Comparison of ENCODE assay signal across 16 cellular contexts in genomic region chr1:225691861-225692516, GRCh38. TPM values are rescaled to one million over a fixed set of nuclear protein-coding genes. Genes with fewer than 3 reads are reported as not detected.
A peak's percentile ranks its signal among the peaks of the same experiment; 100 is the strongest.
DNase-seq lines count a peak whose midpoint lies in the region; ATAC-seq and TF ChIP-seq lines count a peak whose summit lies in the region.
"Had no signal": no experiment of that assay in that cellular context is flagged by ENCODE, and none has a peak within 500 bp of the region (broad histone marks: within the 10 kb centered on the region; RNA-seq: fewer than 3 reads in every experiment).

No MANE protein-coding gene starts in this region.

- no peaks in the 10 kb centered on the region for H3K4me1 ChIP-seq in GM23338 (ENCODE audit: insufficient read depth)
- H3K4me1 ChIP-seq in ascending aorta = peaks cover 16 to 56% of the 10 kb centered on the region in 2 donors
- peaks cover 28% of the 10 kb centered on the region for H3K4me1 ChIP-seq in hepatocyte (ENCODE audit: insufficient read depth)
- H3K4me1 ChIP-seq in tibial artery = peaks cover 0 to 68% (median 49%) of the 10 kb centered on the region in 4 donors

- DNase-seq in GM23338 (ENCODE audit: low spot score) (no peak), ascending aorta (ENCODE audit: low spot score in 2 of 2) (peak in 1 of 2 donors; percentile 50), hepatocyte (ENCODE audit: low spot score) (no peak), tibial artery (peak in 1 of 2 donors; percentile 24), NK-92 (lab: John Stamatoyannopoulos, UW; ENCODE audit: unreplicated experiment) (no peak)
- DNase-seq in activated CD4-positive, alpha-beta memory T cell treated with anti-CD3 and anti-CD28 coated beads, Interleukin-2, amount 10 ng/mL, durations not matched to agents 7 days and 5 days = no peak
- DNase-seq: activated CD4-positive, alpha-beta T cell treated with anti-CD3 and anti-CD28 coated beads, Interleukin-2, amount 50 U/mL, for 48 hours; activated gamma-delta T cell treated with Interleukin-2 at 50 U/mL for 16 hours; DND-41 had no signal

- no peak for TF ChIP-seq CTCF in GM23338 (conservative IDR thresholded peaks at IDR 0.05; ENCODE audit: low read depth in 2 of 2)
- TF ChIP-seq CTCF in ascending aorta (IDR thresholded peaks at IDR 0.05) = no peak
- no peak for TF ChIP-seq CTCF in hepatocyte (IDR thresholded peaks at IDR 0.05; ENCODE audit: poor library complexity)
- no peak for TF ChIP-seq CTCF in tibial artery (IDR thresholded peaks at IDR 0.05)

- H4K20me1 ChIP-seq in GM23338 (replicated peaks; ENCODE audit: insufficient read depth) = no peaks in the 10 kb centered on the region
- no peaks in the 10 kb centered on the region for H4K20me1 ChIP-seq in hepatocyte (ENCODE audit: insufficient read depth, poor library complexity, severe bottlenecking)

- ATAC-seq in GM23338 (no peak), GM19035 (IDR thresholded peaks at IDR 0.05; ENCODE audit: unreplicated experiment) (no peak)
- ATAC-seq: gastroesophageal sphincter, PC-3 had no signal

- no peak overlapping the region for H3K4me3 ChIP-seq in GM23338
- no peak overlapping the region for H3K4me3 ChIP-seq in ascending aorta
- H3K4me3 ChIP-seq in hepatocyte = no peak overlapping the region
- H3K4me3 ChIP-seq in tibial artery = no peak overlapping the region
- H3K4me3 ChIP-seq: gastroesophageal sphincter had no signal

- H3K27me3 Mint-ChIP-seq in GM23338 (ENCODE audit: insufficient read depth, low read depth, poor library complexity) = peaks cover 2% of the 10 kb centered on the region
- peaks cover under 1% of the 10 kb centered on the region for H3K27me3 Mint-ChIP-seq in activated CD4-positive, alpha-beta memory T cell treated with anti-CD3 and anti-CD28 coated beads, Interleukin-2, amount 10 ng/mL, durations not matched to agents 7 days and 5 days
- H3K27me3 Mint-ChIP-seq: dendritic cell treated with granulocyte-macrophage colony-stimulating factor and Interleukin-4, amounts not matched to agents 40 ng/mL and 50 ng/mL, for 4 days; stimulated activated naive CD8-positive, alpha-beta T cell treated with anti-CD3 and anti-CD28 coated beads, Interleukin-15, Interleukin-2, amounts not matched to agents 100 ng/mL and 50 ng/mL, for 24 hours had no signal

- H3K9me3 ChIP-seq in ascending aorta = no peaks in the 10 kb centered on the region
- H3K9me3 ChIP-seq in hepatocyte (ENCODE audit: low read depth) = no peaks in the 10 kb centered on the region
- no peaks in the 10 kb centered on the region for H3K9me3 ChIP-seq in tibial artery
- H3K9me3 ChIP-seq: gastroesophageal sphincter had no signal

- WGBS in hepatocyte (ENCODE audit: low lambda C conversion rate, missing lambda C conversion rate) = 88% methylated on average over 4 of the region's 4 CpGs

- peaks cover 12% of the 10 kb centered on the region; the same call in 2 of the 3 replicates for H3K9me3 Mint-ChIP-seq in GM23338
- no peaks in the 10 kb centered on the region for H3K9me3 Mint-ChIP-seq in activated CD4-positive, alpha-beta memory T cell treated with anti-CD3 and anti-CD28 coated beads, Interleukin-2, amount 10 ng/mL, durations not matched to agents 7 days and 5 days
- H3K9me3 Mint-ChIP-seq: dendritic cell treated with granulocyte-macrophage colony-stimulating factor and Interleukin-4, amounts not matched to agents 40 ng/mL and 50 ng/mL, for 4 days; T-helper 2 cell treated with Interferon-gamma antibody and Interleukin-4, amounts not matched to agents 5 μg/mL and 100 μg/mL, for 36 hours had no signal

- H3K27ac ChIP-seq in GM23338 (ENCODE audit: low read depth) = no peak overlapping the region
- peak overlapping the region; percentile 79 for H3K27ac ChIP-seq in ascending aorta
- H3K27ac ChIP-seq in hepatocyte = peak overlapping the region; percentile 63
- peak overlapping the region; percentile 32 to 62 for H3K27ac ChIP-seq in tibial artery
- H3K27ac ChIP-seq: gastroesophageal sphincter, KMS-11 had no signal

- H3K27me3 ChIP-seq in GM23338 (ENCODE audit: insufficient read depth) (no peaks in the 10 kb centered on the region), ascending aorta (no peaks in the 10 kb centered on the region), hepatocyte (no peaks in the 10 kb centered on the region), tibial artery (no peaks in the 10 kb centered on the region)
- H3K27me3 ChIP-seq: gastroesophageal sphincter had no signal

- H3K27ac Mint-ChIP-seq in GM23338 = no peak overlapping the region
- no peak overlapping the region for H3K27ac Mint-ChIP-seq in activated CD4-positive, alpha-beta memory T cell treated with anti-CD3 and anti-CD28 coated beads, Interleukin-2, amount 10 ng/mL, durations not matched to agents 7 days and 5 days
- H3K27ac Mint-ChIP-seq: dendritic cell treated with granulocyte-macrophage colony-stimulating factor and Interleukin-4, amounts not matched to agents 40 ng/mL and 50 ng/mL, for 4 days; stimulated activated naive CD8-positive, alpha-beta T cell treated with anti-CD3 and anti-CD28 coated beads, Interleukin-15, Interleukin-2, amounts not matched to agents 100 ng/mL and 50 ng/mL, for 24 hours; T-helper 2 cell treated with Interferon-gamma antibody and Interleukin-4, amounts not matched to agents 5 μg/mL and 100 μg/mL, for 36 hours had no signal

- H3F3A ChIP-seq in GM23338 (replicated peaks; ENCODE audit: low read depth) = no peaks in the 10 kb centered on the region

- POLR2A ChIA-PET in activated CD4-positive, alpha-beta memory T cell treated with anti-CD3 and anti-CD28 coated beads, Interleukin-2, amount 10 ng/mL, durations not matched to agents 7 days and 5 days (lab: Charles Lee) = no interaction called here

- no peak overlapping the region for H3K4me3 Mint-ChIP-seq in GM23338
- no peak overlapping the region for H3K4me3 Mint-ChIP-seq in activated CD4-positive, alpha-beta memory T cell treated with anti-CD3 and anti-CD28 coated beads, Interleukin-2, amount 10 ng/mL, durations not matched to agents 7 days and 5 days
- H3K4me3 Mint-ChIP-seq: dendritic cell treated with granulocyte-macrophage colony-stimulating factor and Interleukin-4, amounts not matched to agents 40 ng/mL and 50 ng/mL, for 4 days; stimulated activated naive CD8-positive, alpha-beta T cell treated with anti-CD3 and anti-CD28 coated beads, Interleukin-15, Interleukin-2, amounts not matched to agents 100 ng/mL and 50 ng/mL, for 24 hours; T-helper 2 cell treated with Interferon-gamma antibody and Interleukin-4, amounts not matched to agents 5 μg/mL and 100 μg/mL, for 36 hours had no signal

- H2AFZ ChIP-seq in GM23338 (peak overlapping the region; percentile 29; the same call in 1 of the 2 replicates), hepatocyte (no peak overlapping the region)

- H3K4me2 ChIP-seq in GM23338 = no peak overlapping the region
- H3K4me2 ChIP-seq in hepatocyte = no peak overlapping the region
- H3K4me2 ChIP-seq: KMS-11 had no signal

- intact Hi-C loops in ascending aorta (cut with DNase I) = loop anchor here (2.0 kb wide), 1 partner anchor 35 kb away; no protein-coding TSS in a partner anchor
- intact Hi-C loops in tibial artery (cut with DNase I; ENCODE audit: low total_unique reads) = no loop called here

- H3K36me3 Mint-ChIP-seq in GM23338 (ENCODE audit: low read depth) = no peaks in the 10 kb centered on the region; the same call in 2 of the 3 replicates
- no peaks in the 10 kb centered on the region for H3K36me3 Mint-ChIP-seq in activated CD4-positive, alpha-beta memory T cell treated with anti-CD3 and anti-CD28 coated beads, Interleukin-2, amount 10 ng/mL, durations not matched to agents 7 days and 5 days (ENCODE audit: low read depth)

- H3K36me3 ChIP-seq in GM23338 (ENCODE audit: insufficient read depth) (no peaks in the 10 kb centered on the region; the same call in 1 of the 2 replicates), ascending aorta (no peaks in the 10 kb centered on the region), hepatocyte (replicated peaks; ENCODE audit: insufficient read depth, low read depth) (no peaks in the 10 kb centered on the region), tibial artery (no peaks in the 10 kb centered on the region)
- H3K36me3 ChIP-seq: gastroesophageal sphincter had no signal

- H3K79me2 ChIP-seq in GM23338 (replicated peaks; ENCODE audit: insufficient read depth) (no peaks in the 10 kb centered on the region), hepatocyte (no peaks in the 10 kb centered on the region)

- peaks cover under 1% of the 10 kb centered on the region; the same call in 1 of the 3 replicates for H3K4me1 Mint-ChIP-seq in GM23338
- H3K4me1 Mint-ChIP-seq in activated CD4-positive, alpha-beta memory T cell treated with anti-CD3 and anti-CD28 coated beads, Interleukin-2, amount 10 ng/mL, durations not matched to agents 7 days and 5 days = no peaks in the 10 kb centered on the region

- CTCF ChIA-PET in activated CD4-positive, alpha-beta memory T cell treated with anti-CD3 and anti-CD28 coated beads, Interleukin-2, amount 10 ng/mL, durations not matched to agents 7 days and 5 days (lab: Charles Lee) = no interaction called here

- H3K9me2 ChIP-seq in GM23338 (ENCODE audit: insufficient read depth) (peaks cover 7% of the 10 kb centered on the region; the same call in 1 of the 2 replicates), hepatocyte (replicated peaks; ENCODE audit: insufficient read depth) (no peaks in the 10 kb centered on the region)

TF ChIP-seq in GM23338, 12 proteins besides CTCF, POLR2A, EP300 and RAD21 (continues in another document):
- no peak for TF ChIP-seq EZH2 (IDR thresholded peaks at IDR 0.05; ENCODE audit: low read depth, unreplicated experiment)

RNA-seq across cellular contexts. Expression of gene ENAH, which starts 39.1 kb away (rescaled TPM):
- total RNA-seq in GM23338 (2014; rRNA removed; shearing (Covaris generic)) = 184 and 196 TPM in 2 replicates
- polyA plus RNA-seq in GM23338 (2016; fragmentation: Nextera tagmentation; extraction: Ambion mirVana) (99.3 and 109 TPM in 2 replicates), hepatocyte (46.3 and 51.3 TPM in 2 replicates)
- total RNA-seq in ascending aorta (103 TPM), hepatocyte (97.4 and 115 TPM in 2 replicates)
- not detected for total RNA-seq in activated CD4-positive, alpha-beta memory T cell treated with anti-CD3 and anti-CD28 coated beads, Interleukin-2, amount 10 ng/mL, durations not matched to agents 7 days and 5 days

Comparison
In these comparisons a context has a peak if more than half of its experiments do, and no peak if none do; other contexts are left out.
1. RNA of gene ENAH, which starts 39.1 kb away (total RNA-seq): 184 to 196 TPM in GM23338, 97.4 to 115 TPM in hepatocyte and 103 TPM in ascending aorta (single experiment); not detected in activated CD4-positive, alpha-beta memory T cell treated with anti-CD3 and anti-CD28 coated beads, Interleukin-2, amount 10 ng/mL, durations not matched to agents 7 days and 5 days; every median in the first group is over 10 times any median in the second.